Comparison of ENCODE assay signal across 17 cellular contexts in the genomic region with DNA sequence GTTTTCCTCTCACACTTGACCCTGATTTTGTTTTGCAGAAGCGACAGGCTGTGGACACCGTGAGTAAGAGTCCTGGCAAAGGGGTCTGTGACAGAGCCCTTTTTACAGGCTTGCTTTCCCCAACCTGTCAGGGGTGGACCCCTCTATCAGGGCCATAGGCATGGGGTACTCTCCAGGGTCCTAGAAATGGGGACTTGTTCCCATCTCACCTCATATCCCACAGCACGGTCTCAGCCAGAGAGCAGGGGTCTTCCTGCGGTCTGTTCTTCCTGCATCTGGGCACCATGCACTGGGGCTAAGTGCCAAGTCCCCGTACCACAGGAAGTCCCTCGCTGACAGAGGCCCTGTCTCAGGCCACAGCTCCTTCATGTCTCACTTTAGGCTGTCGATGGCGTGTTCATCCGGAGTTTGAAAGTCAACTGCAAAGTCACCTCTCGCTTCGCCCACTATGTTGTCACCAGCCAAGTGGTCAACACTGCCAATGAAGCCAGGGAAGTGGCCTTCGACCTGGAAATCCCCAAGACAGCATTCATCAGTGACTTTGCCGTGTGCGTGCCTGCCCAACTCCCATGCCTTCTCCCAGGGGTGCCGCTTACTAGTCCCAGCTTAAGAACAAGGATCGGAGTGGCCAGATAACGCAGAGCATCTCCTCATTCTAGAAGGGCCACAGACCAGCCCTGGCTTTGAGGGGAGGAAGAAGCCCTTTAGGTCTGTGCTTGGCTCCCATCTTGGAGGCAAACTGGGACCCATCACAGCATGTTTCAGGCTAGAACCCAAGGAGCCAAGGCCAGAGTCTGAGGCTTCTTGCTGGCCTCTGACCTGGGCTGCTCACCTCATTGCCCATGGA. TPM values are rescaled to one million over a fixed set of nuclear protein-coding genes. Genes with fewer than 3 reads are reported as not detected.
A peak's percentile ranks its signal among the peaks of the same experiment; 100 is the strongest.
DNase-seq lines count a peak whose midpoint lies in the region; ATAC-seq, FAIRE-seq and TF ChIP-seq lines count a peak whose summit lies in the region.
"Had no signal": no experiment of that assay in that cellular context is flagged by ENCODE, and none has a peak within 500 bp of the region (broad histone marks: within the 10 kb centered on the region; RNA-seq: fewer than 3 reads in every experiment).

No MANE protein-coding gene starts in this region.

- H2BK15ac ChIP-seq in neuronal stem cell (ENCODE audit: low read length) = no peak overlapping the region

- peaks cover 3% of the 10 kb centered on the region for H3K9me3 Mint-ChIP-seq in glutamatergic neuron (ENCODE audit: unreplicated experiment)
- H3K9me3 Mint-ChIP-seq: activated CD4-positive, alpha-beta T cell treated with anti-CD3 and anti-CD28 coated beads, Interleukin-2, amount 10 ng/mL, durations not matched to agents 7 days and 5 days; activated T-cell treated with anti-CD3 and anti-CD28 coated beads, Interleukin-2, amount 50 U/mL, for 4 hours; mesothelial cell of epicardium had no signal

- TF ChIP-seq POLR2A in GM12892 (IDR thresholded peaks at IDR 0.05; ENCODE audit: low read depth, low read length) = no peak

- no peaks in the 10 kb centered on the region for H3K4me1 Mint-ChIP-seq in glutamatergic neuron (ENCODE audit: low read depth, unreplicated experiment)
- H3K4me1 Mint-ChIP-seq: activated CD4-positive, alpha-beta T cell treated with anti-CD3 and anti-CD28 coated beads, Interleukin-2, amount 10 ng/mL, durations not matched to agents 7 days and 5 days; mesothelial cell of epicardium had no signal

- H3K27me3 ChIP-seq in neuronal stem cell (ENCODE audit: control insufficient read depth in 3 of 3, insufficient read depth in 3 of 3, low read depth in 1 of 3, low read length in 3 of 3) = peaks cover 0 to 33% (median 0%) of the 10 kb centered on the region in 3 experiments

- no peak for ATAC-seq in GM19395 (IDR thresholded peaks at IDR 0.05; ENCODE audit: unreplicated experiment)
- ATAC-seq in HG03469 (IDR thresholded peaks at IDR 0.05; ENCODE audit: unreplicated experiment) = no peak
- ATAC-seq in HG02870 (IDR thresholded peaks at IDR 0.05; ENCODE audit: unreplicated experiment) = no peak
- ATAC-seq: activated T-cell treated with anti-CD3 and anti-CD28 coated beads, Interleukin-2, amount 50 U/mL, for 4 hours had no signal

- no peak overlapping the region for H3K4me3 Mint-ChIP-seq in glutamatergic neuron (ENCODE audit: unreplicated experiment)
- H3K4me3 Mint-ChIP-seq: activated CD4-positive, alpha-beta T cell treated with anti-CD3 and anti-CD28 coated beads, Interleukin-2, amount 10 ng/mL, durations not matched to agents 7 days and 5 days; activated T-cell treated with anti-CD3 and anti-CD28 coated beads, Interleukin-2, amount 50 U/mL, for 4 hours; mesothelial cell of epicardium had no signal

- H2BK5ac ChIP-seq in neuronal stem cell (ENCODE audit: low read length) = peak overlapping the region; percentile 31

- no peak overlapping the region for H2BK120ac ChIP-seq in neuronal stem cell (ENCODE audit: low read depth, low read length)

- no peak overlapping the region for H3K4ac ChIP-seq in neuronal stem cell (ENCODE audit: low read length)

- no peak overlapping the region for H3K23ac ChIP-seq in neuronal stem cell (ENCODE audit: low read depth, low read length, poor library complexity)

- no peak overlapping the region for H3K14ac ChIP-seq in neuronal stem cell (ENCODE audit: low read length)

- no peak overlapping the region for H4K8ac ChIP-seq in neuronal stem cell (ENCODE audit: low read depth, low read length)

- H3K9me3 ChIP-seq in neuronal stem cell (replicated peaks in 1 of 2; ENCODE audit: control insufficient read depth in 2 of 2, insufficient read depth in 1 of 2, low read depth in 1 of 2, low read length in 2 of 2) = no peaks in the 10 kb centered on the region

- peak overlapping the region in 1 of 2 donors; percentile 3 for H3K4me3 ChIP-seq in neuronal stem cell (ENCODE audit: low read length in 2 of 2)
- H3K4me3 ChIP-seq: PC-9, SK-N-MC had no signal

- no peak for TF ChIP-seq CTCF in glutamatergic neuron (IDR thresholded peaks at IDR 0.05; ENCODE audit: partially characterized antibody, unreplicated experiment)

- no peak overlapping the region for H4K91ac ChIP-seq in neuronal stem cell (ENCODE audit: low read depth, low read length, poor library complexity)

- no peaks in the 10 kb centered on the region for H3K36me3 ChIP-seq in neuronal stem cell (replicated peaks in 1 of 2; ENCODE audit: control insufficient read depth in 2 of 2, insufficient read depth in 2 of 2, low read length in 2 of 2)

- H3K18ac ChIP-seq in neuronal stem cell (ENCODE audit: low read length) = no peak overlapping the region

- H3K27ac Mint-ChIP-seq in glutamatergic neuron (ENCODE audit: unreplicated experiment) = no peak overlapping the region
- H3K27ac Mint-ChIP-seq: activated CD4-positive, alpha-beta T cell treated with anti-CD3 and anti-CD28 coated beads, Interleukin-2, amount 10 ng/mL, durations not matched to agents 7 days and 5 days; mesothelial cell of epicardium had no signal

- no peak overlapping the region for H2AFZ ChIP-seq in neuronal stem cell (ENCODE audit: low read length)
- H2AFZ ChIP-seq: PC-9 had no signal

- WGBS in neuronal stem cell (ENCODE audit: extremely low coverage in 2 of 2, insufficient read length in 2 of 2, insufficient replicate concordance in 1 of 2), 2 donors = no CpG with 5 or more reads among the region's 17 CpGs

- no peak overlapping the region for H3K9ac ChIP-seq in neuronal stem cell (ENCODE audit: low read depth, low read length, poor library complexity)

- H3K4me1 ChIP-seq in neuronal stem cell (ENCODE audit: control insufficient read depth in 2 of 2, insufficient read depth in 1 of 2, low read depth in 1 of 2, low read length in 2 of 2) = no peaks in the 10 kb centered on the region

- H3K79me1 ChIP-seq in neuronal stem cell (ENCODE audit: low read depth, low read length) = no peaks in the 10 kb centered on the region

- H3K27me3 Mint-ChIP-seq in glutamatergic neuron (ENCODE audit: unreplicated experiment) = peaks cover 10% of the 10 kb centered on the region

- FAIRE-seq in GM12892 (lab: Jason Lieb, UNC) = peak; percentile 5
- FAIRE-seq: islet of Langerhans had no signal

- H2AK5ac ChIP-seq in neuronal stem cell (ENCODE audit: low read depth, low read length) = no peak overlapping the region

- H3K27ac ChIP-seq in neuronal stem cell (replicated peaks; ENCODE audit: low read length) = no peak overlapping the region
- H3K27ac ChIP-seq: PC-9, SK-N-MC had no signal

- H3K4me2 ChIP-seq in neuronal stem cell (ENCODE audit: insufficient read depth, low read length, poor library complexity, severe bottlenecking) = no peak overlapping the region
- H3K4me2 ChIP-seq: PC-9 had no signal

- H3K36me3 Mint-ChIP-seq in glutamatergic neuron (ENCODE audit: unreplicated experiment) = no peaks in the 10 kb centered on the region
- H3K36me3 Mint-ChIP-seq: mesothelial cell of epicardium had no signal

- DNase-seq in AG08396 (ENCODE audit: low spot score) = peak; percentile 2
- DNase-seq in GM12892 (ENCODE audit: insufficient read length) = no peak
- peak; percentile 7 for DNase-seq in glutamatergic neuron
- no peak for DNase-seq in neuronal stem cell (ENCODE audit: low spot score)
- no peak for DNase-seq in DMS153 treated with DMSO at 0.1 percent for 48 hours (lab: John Stamatoyannopoulos, UW; ENCODE audit: unreplicated experiment)
- DNase-seq: activated CD4-positive, alpha-beta T cell treated with anti-CD3 and anti-CD28 coated beads, Interleukin-2, amount 10 ng/mL, durations not matched to agents 7 days and 5 days; activated T-cell treated with anti-CD3 and anti-CD28 coated beads, Interleukin-2, amount 50 U/mL, for 4 hours; Calu3; NCI-H774; PC-9 had no signal

- no peak overlapping the region for H2BK12ac ChIP-seq in neuronal stem cell (ENCODE audit: low read length)

RNA-seq across cellular contexts. Expression of gene ITIH1, which starts 0.8 kb away (rescaled TPM):
- polyA plus RNA-seq in GM12892 (2012; ENCODE audit: missing spikeins) = 1.3 TPM
- total RNA-seq in glutamatergic neuron (ENCODE audit: unreplicated experiment) = not detected
- polyA plus RNA-seq in neuronal stem cell (2013, experiment 1 of 2) = not detected
- polyA plus RNA-seq in neuronal stem cell (2013, experiment 2 of 2) = not detected
- total RNA-seq: activated CD4-positive, alpha-beta T cell treated with anti-CD3 and anti-CD28 coated beads, Interleukin-2, amount 10 ng/mL, durations not matched to agents 7 days and 5 days; mesothelial cell of epicardium; PC-9; temporal lobe had no signal

RNA-seq across cellular contexts. Expression of gene NEK4, which starts 7.4 kb away (rescaled TPM):
- 9.9 TPM for polyA plus RNA-seq in GM12892 (2012; ENCODE audit: missing spikeins)
- 28.5 TPM for total RNA-seq in glutamatergic neuron (ENCODE audit: unreplicated experiment)
- 15.7 TPM for polyA plus RNA-seq in neuronal stem cell (2013, experiment 1 of 2)
- polyA plus RNA-seq in neuronal stem cell (2013, experiment 2 of 2) = 16.7 TPM

RNA-seq across cellular contexts. Expression of gene ITIH3, which starts 16.4 kb away (rescaled TPM):
- 0.70 TPM for polyA plus RNA-seq in GM12892 (2012; ENCODE audit: missing spikeins)
- not detected for total RNA-seq in glutamatergic neuron (ENCODE audit: unreplicated experiment)
- polyA plus RNA-seq in neuronal stem cell (2013, experiment 1 of 2) = 0.07 TPM
- 0.08 TPM for polyA plus RNA-seq in neuronal stem cell (2013, experiment 2 of 2)
- total RNA-seq: activated CD4-positive, alpha-beta T cell treated with anti-CD3 and anti-CD28 coated beads, Interleukin-2, amount 10 ng/mL, durations not matched to agents 7 days and 5 days; Calu3; PC-9; temporal lobe had no signal

RNA-seq across cellular contexts. Expression of gene ITIH4, which starts 52.3 kb away (rescaled TPM):
- polyA plus RNA-seq in GM12892 (2012; ENCODE audit: missing spikeins) = 0.78 TPM
- 8.0 TPM for total RNA-seq in glutamatergic neuron (ENCODE audit: unreplicated experiment)
- 1.4 TPM for polyA plus RNA-seq in neuronal stem cell (2013, experiment 1 of 2)
- polyA plus RNA-seq in neuronal stem cell (2013, experiment 2 of 2) = 1.7 TPM

RNA-seq across cellular contexts. Expression of gene MUSTN1, which starts 56.6 kb away (rescaled TPM):
- 0.59 TPM for polyA plus RNA-seq in GM12892 (2012; ENCODE audit: missing spikeins)
- total RNA-seq in glutamatergic neuron (ENCODE audit: unreplicated experiment) = 3.5 TPM
- polyA plus RNA-seq in neuronal stem cell (2013, experiment 1 of 2) = 10.7 TPM
- 10.5 TPM for polyA plus RNA-seq in neuronal stem cell (2013, experiment 2 of 2)
- total RNA-seq: PC-9 had no signal

Comparison
In these comparisons a context has a peak if more than half of its experiments do, and no peak if none do; other contexts are left out.
1. DNase-seq: peak in AG08396 (single experiment) and glutamatergic neuron (single experiment); none in GM12892 (single experiment), neuronal stem cell (single experiment) and DMS153 treated with DMSO at 0.1 percent for 48 hours (single experiment).